Comparison of ENCODE assay signal across 26 cellular contexts in the genomic region with DNA sequence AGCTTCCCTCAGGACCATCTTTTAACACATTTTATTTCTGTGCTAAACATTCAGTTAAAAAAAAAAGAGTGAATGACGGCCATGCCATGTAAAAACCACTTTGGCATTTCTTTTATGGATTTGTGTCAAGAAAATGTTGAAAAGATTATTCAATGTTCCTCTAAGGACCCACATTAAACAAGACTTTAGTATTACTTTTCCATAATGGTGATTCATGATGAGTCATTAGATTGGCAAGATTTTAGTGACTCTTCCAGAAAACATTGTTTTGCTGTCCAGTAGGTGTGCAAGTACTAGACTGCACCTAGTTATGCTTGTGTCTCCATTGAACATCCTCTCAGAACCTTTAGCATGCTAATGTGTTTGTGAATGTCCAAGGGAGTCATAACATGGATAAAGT.
DNase-seq lines count a peak whose midpoint lies in the region; ATAC-seq, FAIRE-seq and TF ChIP-seq lines count a peak whose summit lies in the region.
"Had no signal": no experiment of that assay in that cellular context is flagged by ENCODE, and none has a peak within 500 bp of the region (broad histone marks: within the 10 kb centered on the region; RNA-seq: fewer than 3 reads in every experiment).

No MANE protein-coding gene starts in this region.

- no peak overlapping the region for H3K4me3 Mint-ChIP-seq in activated naive CD4-positive, alpha-beta T cell treated with anti-CD3 and anti-CD28 coated beads, Interleukin-2, amount 10 ng/mL, durations not matched to agents 7 days and 5 days
- H3K4me3 Mint-ChIP-seq: activated CD4-positive, alpha-beta memory T cell treated with anti-CD3 and anti-CD28 coated beads, Interleukin-2, amount 10 ng/mL, durations not matched to agents 7 days and 5 days; activated naive CD8-positive, alpha-beta T cell; HFFc6; natural killer cell; T-helper 1 cell treated with Interleukin-12 subunit alpha and Interleukin-12 subunit beta and Interleukin-4 antibody, amounts not matched to agents 30 μg/mL and 1 μg/mL, for 36 hours had no signal

- no peak overlapping the region for H3K27ac ChIP-seq in RWPE2 (ENCODE audit: poor library complexity, severe bottlenecking)

- no peaks in the 10 kb centered on the region for H3K27me3 ChIP-seq in RWPE2 (ENCODE audit: insufficient read depth, poor library complexity, severe bottlenecking)

- CTCF ChIA-PET in activated naive CD4-positive, alpha-beta T cell treated with anti-CD3 and anti-CD28 coated beads, Interleukin-2, amount 10 ng/mL, durations not matched to agents 7 days and 5 days (lab: Charles Lee), result no interaction called here

- H3K27me3 Mint-ChIP-seq in activated naive CD4-positive, alpha-beta T cell treated with anti-CD3 and anti-CD28 coated beads, Interleukin-2, amount 10 ng/mL, durations not matched to agents 7 days and 5 days, result no peaks in the 10 kb centered on the region
- H3K27me3 Mint-ChIP-seq: activated CD4-positive, alpha-beta memory T cell treated with anti-CD3 and anti-CD28 coated beads, Interleukin-2, amount 10 ng/mL, durations not matched to agents 7 days and 5 days; activated naive CD8-positive, alpha-beta T cell had no signal

- no peaks in the 10 kb centered on the region for H3K36me3 Mint-ChIP-seq in activated naive CD4-positive, alpha-beta T cell treated with anti-CD3 and anti-CD28 coated beads, Interleukin-2, amount 10 ng/mL, durations not matched to agents 7 days and 5 days
- H3K36me3 Mint-ChIP-seq: activated naive CD8-positive, alpha-beta T cell; natural killer cell had no signal

- no peak overlapping the region for H3K4me3 ChIP-seq in RWPE2 (ENCODE audit: severe bottlenecking)
- no peak overlapping the region for H3K4me3 ChIP-seq in epithelial cell of esophagus (ENCODE audit: low read length)

- FAIRE-seq in urothelium cell line (lab: Jason Lieb, UNC), result no peak
- FAIRE-seq: D721Med, HepG2, keratinocyte had no signal

- H3K9me3 Mint-ChIP-seq in activated naive CD4-positive, alpha-beta T cell treated with anti-CD3 and anti-CD28 coated beads, Interleukin-2, amount 10 ng/mL, durations not matched to agents 7 days and 5 days, result no peaks in the 10 kb centered on the region

- DNase-seq in HPDE6-E6E7 (ENCODE audit: extremely low spot score) (peak; percentile 23), RWPE2 (ENCODE audit: low spot score) (no peak), epithelial cell of esophagus (ENCODE audit: low read depth) (peak; percentile 59), urothelium cell line (ENCODE audit: low spot score) (peak; percentile 38), retina (no peak), GF-D8 (lab: John Stamatoyannopoulos, UW) (no peak)
- DNase-seq in activated naive CD4-positive, alpha-beta T cell treated with anti-CD3 and anti-CD28 coated beads, Interleukin-2, amount 10 ng/mL, durations not matched to agents 7 days and 5 days, result no peak
- DNase-seq: activated CD4-positive, alpha-beta memory T cell treated with anti-CD3 and anti-CD28 coated beads, Interleukin-2, amount 10 ng/mL, durations not matched to agents 7 days and 5 days; activated CD4-positive, alpha-beta T cell treated with anti-CD3 and anti-CD28 coated beads for 1 hour; anterior cingulate cortex; HFFc6; Karpas-422; natural killer cell; NCI-H1048; NCI-H1694 treated with DMSO at 0.1 percent for 48 hours; NCI-H526; NK-92 treated with Interleukin-12 subunit alpha and Interleukin-12 subunit beta, amount 100 ng/mL, for 24 hours; stimulated activated CD4-positive, alpha-beta T cell treated with anti-CD3 and anti-CD28 coated beads, Interleukin-2, amount 100 ng/mL, for 48 hours; trophoblast cell had no signal

- H3K27ac Mint-ChIP-seq in activated naive CD4-positive, alpha-beta T cell treated with anti-CD3 and anti-CD28 coated beads, Interleukin-2, amount 10 ng/mL, durations not matched to agents 7 days and 5 days, result no peak overlapping the region
- H3K27ac Mint-ChIP-seq: activated CD4-positive, alpha-beta memory T cell treated with anti-CD3 and anti-CD28 coated beads, Interleukin-2, amount 10 ng/mL, durations not matched to agents 7 days and 5 days; activated naive CD8-positive, alpha-beta T cell; activated T-helper 2 cell treated with anti-CD3 and anti-CD28 coated beads, Interferon-gamma antibody, Interleukin-2, Interleukin-4, amounts not matched to agents 10 μg/mL and 5 μg/mL and 100 μg/mL, durations not matched to agents 14 hours and 24 hours and 36 hours; HFFc6; natural killer cell; T-helper 1 cell treated with Interleukin-12 subunit alpha and Interleukin-12 subunit beta and Interleukin-4 antibody, amounts not matched to agents 30 μg/mL and 1 μg/mL, for 36 hours had no signal

- no peaks in the 10 kb centered on the region for H3K4me1 ChIP-seq in RWPE2 (ENCODE audit: insufficient read depth, poor library complexity, severe bottlenecking)

- H3K36me3 ChIP-seq in RWPE2 (ENCODE audit: low read depth), result no peaks in the 10 kb centered on the region

- peak; percentile 69; the same call in 2 of the 3 replicates for ATAC-seq in RWPE2 (ENCODE audit: low read depth)
- ATAC-seq: HepG2, natural killer cell, Panc1 had no signal

- no peaks in the 10 kb centered on the region for H3K4me1 Mint-ChIP-seq in activated naive CD4-positive, alpha-beta T cell treated with anti-CD3 and anti-CD28 coated beads, Interleukin-2, amount 10 ng/mL, durations not matched to agents 7 days and 5 days
- H3K4me1 Mint-ChIP-seq: activated CD4-positive, alpha-beta memory T cell treated with anti-CD3 and anti-CD28 coated beads, Interleukin-2, amount 10 ng/mL, durations not matched to agents 7 days and 5 days; natural killer cell had no signal

- no peaks in the 10 kb centered on the region for H3K9me3 ChIP-seq in RWPE2 (ENCODE audit: severe bottlenecking)

- TF ChIP-seq CTCF in RWPE2 (IDR thresholded peaks at IDR 0.05; ENCODE audit: poor library complexity, severe bottlenecking) (no peak), epithelial cell of esophagus (IDR thresholded peaks at IDR 0.05; ENCODE audit: insufficient read depth, low read depth, low read length, missing control alignments) (no peak)

Comparison
In these comparisons a context has a peak if more than half of its experiments do, and no peak if none do; other contexts are left out.
1. DNase-seq: peak in HPDE6-E6E7 (single experiment), epithelial cell of esophagus (single experiment) and urothelium cell line (single experiment); none in RWPE2 (single experiment), retina (single experiment), GF-D8 (single experiment) and activated naive CD4-positive, alpha-beta T cell treated with anti-CD3 and anti-CD28 coated beads, Interleukin-2, amount 10 ng/mL, durations not matched to agents 7 days and 5 days (single experiment).